ENCODE assay signal across 1 cellular context in genomic region chr3:124333931-124334640, GRCh38.
TF ChIP-seq lines count a peak whose summit lies in the region.

No MANE protein-coding gene starts in this region.

TF ChIP-seq in H1, 55 proteins besides CTCF, POLR2A, EP300 and RAD21 (continued from another document):
- TF ChIP-seq CHD7 (IDR thresholded peaks at IDR 0.05; ENCODE audit: insufficient replicate concordance, low read length), result no peak
- TF ChIP-seq CBX8 (IDR thresholded peaks at IDR 0.05; ENCODE audit: borderline replicate concordance, low read depth, low read length), result no peak
- no peak for TF ChIP-seq USF2 (IDR thresholded peaks at IDR 0.05; ENCODE audit: low read length)
- no peak for TF ChIP-seq HDAC6 (IDR thresholded peaks at IDR 0.05; ENCODE audit: low read depth, low read length)
- TF ChIP-seq YY1 (IDR thresholded peaks at IDR 0.05; ENCODE audit: low read depth, low read length), result no peak
- no peak for TF ChIP-seq NRF1 (IDR thresholded peaks at IDR 0.05; ENCODE audit: low read depth, low read length)
- no peak for TF ChIP-seq TAF1 (IDR thresholded peaks at IDR 0.05; ENCODE audit: low read depth, low read length)
- TF ChIP-seq FOSL1 (IDR thresholded peaks at IDR 0.05; ENCODE audit: insufficient read depth, low read depth, low read length), result no peak
- TF ChIP-seq EGR1 (IDR thresholded peaks at IDR 0.05; ENCODE audit: borderline replicate concordance, low read depth, low read length), result no peak
- TF ChIP-seq BACH1 (IDR thresholded peaks at IDR 0.05; ENCODE audit: low read length), result no peak
- TF ChIP-seq SP1 (IDR thresholded peaks at IDR 0.05; ENCODE audit: low read depth, low read length), result no peak
- no peak for TF ChIP-seq GTF2F1 (IDR thresholded peaks at IDR 0.05; ENCODE audit: borderline replicate concordance, low read depth, low read length)
- TF ChIP-seq E2F6 (IDR thresholded peaks at IDR 0.05), result no peak
